Comparison of ENCODE assay signal across 1 cellular context in genomic region chr2:58387701-58388100, GRCh38.
TF ChIP-seq lines count a peak whose summit lies in the region.

No MANE protein-coding gene starts in this region.

TF ChIP-seq in HepG2, 621 proteins besides CTCF, POLR2A, EP300 and RAD21 (continued from another document):
- TF ChIP-seq SAFB2 (CRISPR knock-in tag; IDR thresholded peaks at IDR 0.05; ENCODE audit: borderline replicate concordance, low read depth) (no peak), ZBTB40 (IDR thresholded peaks at IDR 0.05) (no peak), ZBTB40 (CRISPR knock-in tag; IDR thresholded peaks at IDR 0.05) (no peak), ISX (CRISPR knock-in tag; conservative IDR thresholded peaks at IDR 0.05) (no peak), SRSF1 (optimal IDR thresholded peaks at IDR 0.05; ENCODE audit: low read depth, low read length) (no peak), ZNF446 (CRISPR knock-in tag; IDR thresholded peaks at IDR 0.05) (no peak), ETS1 (CRISPR knock-in tag; IDR thresholded peaks at IDR 0.05) (no peak), ZBTB46 (CRISPR knock-in tag; IDR thresholded peaks at IDR 0.05; ENCODE audit: borderline replicate concordance) (no peak), STAT6 (CRISPR knock-in tag; IDR thresholded peaks at IDR 0.05; ENCODE audit: borderline replicate concordance) (no peak), SRSF9 (IDR thresholded peaks at IDR 0.05; ENCODE audit: borderline replicate concordance, insufficient read depth, low read depth, low read length, poor library complexity, severe bottlenecking) (no peak)
TF ChIP-seq in HepG2: peak in this region for 0.
